ENCODE assay signal across 8 cellular contexts in the genomic region with DNA sequence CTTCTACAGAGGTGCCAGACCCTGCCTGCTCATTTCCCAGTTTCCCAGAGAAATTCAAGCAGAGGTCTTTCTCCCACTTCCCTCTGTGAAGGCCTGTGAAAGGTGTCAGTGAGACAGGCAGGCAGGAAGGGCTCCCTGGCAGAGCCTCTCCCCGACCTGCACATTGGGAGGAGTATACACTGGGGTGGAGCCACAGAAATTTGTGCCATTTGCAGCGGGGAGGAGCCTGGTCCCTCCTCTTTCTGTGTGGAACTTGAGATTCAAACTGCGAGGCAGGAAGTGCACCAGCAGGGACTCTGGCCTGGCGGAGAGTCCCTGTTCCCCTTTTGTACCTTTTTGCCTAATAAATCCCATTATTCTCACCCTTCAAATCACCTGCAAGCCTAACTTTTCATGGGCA.
DNase-seq lines count a peak whose midpoint lies in the region; ATAC-seq and TF ChIP-seq lines count a peak whose summit lies in the region.
"Had no signal": no experiment of that assay in that cellular context is flagged by ENCODE, and none has a peak within 500 bp of the region (broad histone marks: within the 10 kb centered on the region; RNA-seq: fewer than 3 reads in every experiment).

No MANE protein-coding gene starts in this region.

- H3K4me1 ChIP-seq in MM.1S (ENCODE audit: low read length) = 0 out of 2 replicates have a peak, but pooled peaks cover 5% of the 10 kb centered on the region
- H3K4me1 ChIP-seq: Peyer's patch had no signal

- ATAC-seq in GM18517 (IDR thresholded peaks at IDR 0.05; ENCODE audit: unreplicated experiment) (peak; percentile 66), GM21723 (IDR thresholded peaks at IDR 0.05; ENCODE audit: unreplicated experiment) (peak; percentile 89)

- H3K9me2 ChIP-seq in MM.1S (replicated peaks; ENCODE audit: insufficient read depth, low read length) = no peaks in the 10 kb centered on the region

- TF ChIP-seq CTCF in MM.1S (IDR thresholded peaks at IDR 0.05; ENCODE audit: low read length) = no peak
- no peak for TF ChIP-seq CTCF in WERI-Rb-1 (IDR thresholded peaks at IDR 0.05; ENCODE audit: low read depth, low read length)

- H3K4me3 ChIP-seq in MM.1S (ENCODE audit: low read length) (no peak overlapping the region), WERI-Rb-1 (ENCODE audit: low read depth, low read length) (no peak overlapping the region)
- H3K4me3 ChIP-seq: Peyer's patch had no signal

- H4K20me1 ChIP-seq in MM.1S (ENCODE audit: insufficient read depth, low read length) = no peaks in the 10 kb centered on the region

- no peak overlapping the region for H3K4me2 ChIP-seq in MM.1S (ENCODE audit: low read depth, low read length)

- H3F3A ChIP-seq in MM.1S (ENCODE audit: insufficient read depth, low read length) = no peaks in the 10 kb centered on the region

- no peaks in the 10 kb centered on the region for H3K9me3 ChIP-seq in MM.1S (replicated peaks; ENCODE audit: insufficient read depth, low read length)
- no peaks in the 10 kb centered on the region for H3K9me3 ChIP-seq in WERI-Rb-1 (ENCODE audit: severe bottlenecking)
- H3K9me3 ChIP-seq: Peyer's patch had no signal

- H3K27ac ChIP-seq in MM.1S (ENCODE audit: low read length) (no peak overlapping the region), WERI-Rb-1 (no peak overlapping the region)
- H3K27ac ChIP-seq: Peyer's patch had no signal

- 0 out of 2 replicates have a peak overlapping the region, but pooled peaks have one; percentile 39 for H2AFZ ChIP-seq in MM.1S (ENCODE audit: low read length)

- no peaks in the 10 kb centered on the region for H3K79me2 ChIP-seq in MM.1S (ENCODE audit: low read length)

- no peak overlapping the region for H3K9ac ChIP-seq in MM.1S (ENCODE audit: low read length)

- H3K27me3 ChIP-seq in MM.1S (replicated peaks; ENCODE audit: insufficient read depth, low read length) (no peaks in the 10 kb centered on the region), WERI-Rb-1 (ENCODE audit: insufficient read depth, low read depth, severe bottlenecking) (no peaks in the 10 kb centered on the region)
- H3K27me3 ChIP-seq: Peyer's patch had no signal

- H3K36me3 ChIP-seq in MM.1S (replicated peaks; ENCODE audit: insufficient read depth, low read length) (no peaks in the 10 kb centered on the region), WERI-Rb-1 (no peaks in the 10 kb centered on the region)
- H3K36me3 ChIP-seq: Peyer's patch had no signal

- DNase-seq in MM.1S = peak; percentile 30
- peak; percentile 60 for DNase-seq in iPS-NIHi7 (ENCODE audit: extremely low spot score)
- DNase-seq in NCI-H526 treated with DMSO at 0.1 percent for 48 hours (lab: John Stamatoyannopoulos, UW) = no peak
- no peak for DNase-seq in GM19240 (ENCODE audit: insufficient read length, low spot score)
- no peak for DNase-seq in WERI-Rb-1

Comparison
In these comparisons a context has a peak if more than half of its experiments do, and no peak if none do; other contexts are left out.
1. DNase-seq: peak in MM.1S (single experiment) and iPS-NIHi7 (single experiment); none in NCI-H526 treated with DMSO at 0.1 percent for 48 hours (single experiment), GM19240 (single experiment) and WERI-Rb-1 (single experiment).